In the genomic region with DNA sequence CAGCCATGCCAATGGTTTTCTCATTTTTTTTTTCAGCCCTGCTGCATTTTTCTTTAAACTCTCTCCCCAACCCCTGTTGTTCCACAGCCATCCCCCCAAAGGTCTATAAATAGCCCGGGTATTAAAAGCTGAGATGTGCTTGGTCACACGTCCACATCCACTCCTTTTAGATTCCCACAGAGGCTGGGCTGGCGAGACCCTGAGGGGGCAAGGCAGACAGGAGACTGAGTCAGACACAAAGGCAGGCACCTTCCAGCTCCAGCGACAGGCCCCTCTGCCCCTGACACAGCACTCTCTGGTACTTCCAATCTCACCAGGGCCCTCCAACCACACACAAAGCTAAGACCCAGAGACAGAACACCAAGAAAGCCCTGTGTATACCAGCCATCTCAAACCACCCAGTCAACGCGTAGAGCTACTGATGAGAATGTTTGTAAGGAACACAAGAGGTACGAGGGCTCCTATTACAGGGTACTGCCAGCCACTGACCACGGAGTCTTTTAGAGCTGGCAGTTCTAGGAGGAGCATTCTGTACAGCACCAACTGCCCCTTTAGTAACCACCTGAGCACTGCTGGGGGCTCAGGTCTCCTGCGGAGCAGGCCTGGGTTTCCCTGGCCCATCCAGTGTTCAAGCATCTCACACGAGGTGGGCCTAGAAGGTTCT, we compare ENCODE assay signal across 25 cellular contexts.
DNase-seq lines count a peak whose midpoint lies in the region; ATAC-seq and TF ChIP-seq lines count a peak whose summit lies in the region.
"Had no signal": no experiment of that assay in that cellular context is flagged by ENCODE, and none has a peak within 500 bp of the region (broad histone marks: within the 10 kb centered on the region; RNA-seq: fewer than 3 reads in every experiment).

No MANE protein-coding gene starts in this region.

- H3K27ac Mint-ChIP-seq in chondrocyte (ENCODE audit: unreplicated experiment) (peak overlapping the region; percentile 84), nephron progenitor cell (peak overlapping the region; percentile 54)
- H3K27ac Mint-ChIP-seq: activated CD4-positive, alpha-beta T cell treated with anti-CD3 and anti-CD28 coated beads for 36 hours; T-helper 1 cell treated with Interleukin-12 subunit alpha and Interleukin-12 subunit beta and Interleukin-4 antibody, amounts not matched to agents 30 μg/mL and 1 μg/mL, for 36 hours had no signal

- H3K9me3 Mint-ChIP-seq in chondrocyte (ENCODE audit: low read depth) (peaks cover 14% of the 10 kb centered on the region), nephron progenitor cell (peaks cover 15% of the 10 kb centered on the region)
- H3K9me3 Mint-ChIP-seq: naive thymus-derived CD8-positive, alpha-beta T cell; T-helper 1 cell treated with Interleukin-12 subunit alpha and Interleukin-12 subunit beta and Interleukin-4 antibody, amounts not matched to agents 30 μg/mL and 1 μg/mL, for 36 hours had no signal

- no peaks in the 10 kb centered on the region for H3K36me3 ChIP-seq in cardiac muscle cell

- intact Hi-C loops in Right ventricle myocardium superior (cut with DNase I), result no loop called here

- H3K36me3 Mint-ChIP-seq in chondrocyte (ENCODE audit: low read depth), result peaks cover 12% of the 10 kb centered on the region
- H3K36me3 Mint-ChIP-seq in nephron progenitor cell (ENCODE audit: low read depth), result peaks cover 24% of the 10 kb centered on the region

- H3K9me3 ChIP-seq in cardiac muscle cell (ENCODE audit: low read depth), result no peaks in the 10 kb centered on the region
- H3K9me3 ChIP-seq: stomach had no signal

- H3K4me1 ChIP-seq in cardiac muscle cell (ENCODE audit: low read depth), result peaks cover 65% of the 10 kb centered on the region

- DNase-seq in cardiac muscle cell (ENCODE audit: low read depth in 1 of 2, low spot score in 1 of 2), result peak in 1 of 2 donors; percentile 34
- no peak for DNase-seq in Right ventricle myocardium superior
- DNase-seq in chondrocyte (ENCODE audit: low spot score), result no peak
- DNase-seq in nephron progenitor cell, result no peak
- DNase-seq in NCI-H1694 treated with DMSO at 0.1 percent for 48 hours (lab: John Stamatoyannopoulos, UW), result no peak
- DNase-seq in LoVo (ENCODE audit: low spot score), result no peak
- no peak for DNase-seq in cortex of kidney (lab: John Stamatoyannopoulos, UW)
- DNase-seq in RKO (ENCODE audit: low spot score), result no peak
- DNase-seq: activated CD4-positive, alpha-beta T cell treated with anti-CD3 and anti-CD28 coated beads for 36 hours; activated naive CD4-positive, alpha-beta T cell treated with anti-CD3 and anti-CD28 coated beads, Interleukin-2, amount 50 U/mL, for 16 hours; C1 segment of cervical spinal cord; DND-41; H7; left colon; naive thymus-derived CD8-positive, alpha-beta T cell; NCI-H1436 treated with DMSO at 0.1 percent for 48 hours; NCI-H2171; NCI-H524; stomach had no signal

- TF ChIP-seq CTCF in cardiac muscle cell (IDR thresholded peaks at IDR 0.05; ENCODE audit: low read depth, low read length), result no peak
- no peak for TF ChIP-seq CTCF in chondrocyte (IDR thresholded peaks at IDR 0.05)
- TF ChIP-seq CTCF in nephron progenitor cell (IDR thresholded peaks at IDR 0.05), result no peak

- H3K4me3 ChIP-seq in cardiac muscle cell, result no peak overlapping the region
- H3K4me3 ChIP-seq: stomach, tibial nerve had no signal

- H3K4me1 Mint-ChIP-seq in chondrocyte (ENCODE audit: low read depth) (peaks cover 36% of the 10 kb centered on the region), nephron progenitor cell (peaks cover 36% of the 10 kb centered on the region)
- H3K4me1 Mint-ChIP-seq: activated CD4-positive, alpha-beta T cell treated with anti-CD3 and anti-CD28 coated beads for 36 hours had no signal

- H3K4me3 Mint-ChIP-seq in chondrocyte (ENCODE audit: unreplicated experiment) (peak overlapping the region; percentile 13), nephron progenitor cell (no peak overlapping the region)
- H3K4me3 Mint-ChIP-seq: activated CD4-positive, alpha-beta T cell treated with anti-CD3 and anti-CD28 coated beads for 36 hours; naive thymus-derived CD8-positive, alpha-beta T cell; T-helper 1 cell treated with Interleukin-12 subunit alpha and Interleukin-12 subunit beta and Interleukin-4 antibody, amounts not matched to agents 30 μg/mL and 1 μg/mL, for 36 hours had no signal

- H3K27ac ChIP-seq in cardiac muscle cell, result peak overlapping the region; percentile 79
- H3K27ac ChIP-seq: KMS-11, parathyroid adenoma, stomach, tibial nerve had no signal

- no peak for ATAC-seq in Right ventricle myocardium superior (ENCODE audit: poor library complexity)
- ATAC-seq: activated CD4-positive, alpha-beta T cell treated with anti-CD3 and anti-CD28 coated beads for 36 hours; left colon; naive thymus-derived CD8-positive, alpha-beta T cell; Panc1; sciatic nerve had no signal

- H3K27me3 Mint-ChIP-seq in chondrocyte (ENCODE audit: low read depth) (no peaks in the 10 kb centered on the region), nephron progenitor cell (ENCODE audit: low read depth, poor library complexity) (no peaks in the 10 kb centered on the region)

- H3K27me3 ChIP-seq in cardiac muscle cell, result no peaks in the 10 kb centered on the region
- H3K27me3 ChIP-seq: stomach, tibial nerve had no signal
